In the genomic region with DNA sequence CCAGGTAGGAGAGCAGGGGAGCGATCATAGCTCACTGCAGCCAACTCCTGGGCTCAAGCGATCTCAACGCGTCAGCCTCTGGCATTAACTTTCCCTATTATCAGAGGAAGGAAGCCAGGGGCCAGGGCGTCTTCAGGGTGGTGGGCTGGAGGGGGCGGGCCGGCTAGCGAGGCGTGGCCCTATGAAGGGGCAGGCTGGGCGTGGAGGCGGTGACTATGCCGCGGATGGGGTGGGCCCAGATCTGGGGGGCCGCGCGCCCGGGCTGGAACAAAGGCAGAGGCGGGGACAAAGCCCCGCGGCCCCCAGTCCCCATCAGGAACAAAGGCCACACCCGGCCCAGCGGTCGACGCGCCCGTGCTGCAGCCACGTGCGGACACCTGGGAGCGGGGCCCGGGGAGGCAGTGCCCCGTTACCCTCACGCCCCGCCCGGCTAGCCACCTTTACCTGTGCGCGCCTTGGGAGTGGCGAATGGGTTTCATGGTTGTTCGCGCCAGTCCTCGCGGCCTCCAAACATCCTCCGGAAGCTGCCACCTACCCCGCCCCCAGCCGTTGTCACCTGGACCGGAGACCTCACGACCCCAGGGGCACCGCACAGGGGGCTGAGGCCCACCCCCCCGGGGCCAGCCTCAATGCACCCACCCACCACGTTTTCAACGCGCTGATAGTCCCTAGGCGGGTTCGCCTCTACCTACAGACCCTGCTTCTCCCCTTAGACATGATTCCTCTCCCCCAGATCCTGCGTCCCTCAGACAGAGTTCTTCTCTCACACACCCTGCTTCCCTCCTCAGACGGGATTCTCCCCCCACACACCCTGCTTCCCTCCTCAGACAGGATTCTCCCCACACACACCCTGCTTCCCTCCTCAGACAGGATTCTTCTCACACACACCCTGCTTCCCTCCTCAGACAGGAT, we compare ENCODE assay signal across 1 cellular context.
TF ChIP-seq lines count a peak whose summit lies in the region.

No MANE protein-coding gene starts in this region.

TF ChIP-seq in WTC11, 78 proteins besides CTCF, POLR2A, EP300 and RAD21 (continued from another document and continues in another):
- TF ChIP-seq, protein P1, sequence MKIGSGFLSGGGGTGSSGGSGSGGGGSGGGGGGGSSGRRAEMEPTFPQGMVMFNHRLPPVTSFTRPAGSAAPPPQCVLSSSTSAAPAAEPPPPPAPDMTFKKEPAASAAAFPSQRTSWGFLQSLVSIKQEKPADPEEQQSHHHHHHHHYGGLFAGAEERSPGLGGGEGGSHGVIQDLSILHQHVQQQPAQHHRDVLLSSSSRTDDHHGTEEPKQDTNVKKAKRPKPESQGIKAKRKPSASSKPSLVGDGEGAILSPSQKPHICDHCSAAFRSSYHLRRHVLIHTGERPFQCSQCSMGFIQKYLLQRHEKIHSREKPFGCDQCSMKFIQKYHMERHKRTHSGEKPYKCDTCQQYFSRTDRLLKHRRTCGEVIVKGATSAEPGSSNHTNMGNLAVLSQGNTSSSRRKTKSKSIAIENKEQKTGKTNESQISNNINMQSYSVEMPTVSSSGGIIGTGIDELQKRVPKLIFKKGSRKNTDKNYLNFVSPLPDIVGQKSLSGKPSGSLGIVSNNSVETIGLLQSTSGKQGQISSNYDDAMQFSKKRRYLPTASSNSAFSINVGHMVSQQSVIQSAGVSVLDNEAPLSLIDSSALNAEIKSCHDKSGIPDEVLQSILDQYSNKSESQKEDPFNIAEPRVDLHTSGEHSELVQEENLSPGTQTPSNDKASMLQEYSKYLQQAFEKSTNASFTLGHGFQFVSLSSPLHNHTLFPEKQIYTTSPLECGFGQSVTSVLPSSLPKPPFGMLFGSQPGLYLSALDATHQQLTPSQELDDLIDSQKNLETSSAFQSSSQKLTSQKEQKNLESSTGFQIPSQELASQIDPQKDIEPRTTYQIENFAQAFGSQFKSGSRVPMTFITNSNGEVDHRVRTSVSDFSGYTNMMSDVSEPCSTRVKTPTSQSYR (CRISPR knock-in tag; IDR thresholded peaks at IDR 0.05) = peak; percentile 86
- TF ChIP-seq FOXP1 (CRISPR knock-in tag; IDR thresholded peaks at IDR 0.05; ENCODE audit: borderline replicate concordance) (peak; percentile 72), EMX1 (CRISPR knock-in tag; IDR thresholded peaks at IDR 0.05) (no peak), SMAD3 (CRISPR knock-in tag; IDR thresholded peaks at IDR 0.05; ENCODE audit: borderline replicate concordance) (peak; percentile 70; the same call in 1 of the 2 replicates), FOXJ3 (CRISPR knock-in tag; IDR thresholded peaks at IDR 0.05; ENCODE audit: borderline replicate concordance) (no peak), FOXK1 (CRISPR knock-in tag; IDR thresholded peaks at IDR 0.05) (0 out of 2 replicates have a peak, but pooled peaks have one; percentile 38), TEAD1 (CRISPR knock-in tag; IDR thresholded peaks at IDR 0.05) (no peak), ZNF416 (CRISPR knock-in tag; IDR thresholded peaks at IDR 0.05) (0 out of 2 replicates have a peak, but pooled peaks have one; percentile 40), TP53 (CRISPR knock-in tag; IDR thresholded peaks at IDR 0.05) (peak; percentile 96), GABPB1 (CRISPR knock-in tag; IDR thresholded peaks at IDR 0.05) (no peak), NR1H2 (CRISPR knock-in tag; IDR thresholded peaks at IDR 0.05) (no peak), MYBL2 (CRISPR knock-in tag; IDR thresholded peaks at IDR 0.05) (peak; percentile 84), ZNF423 (CRISPR knock-in tag; IDR thresholded peaks at IDR 0.05) (peak; percentile 83), SOX15 (CRISPR knock-in tag; IDR thresholded peaks at IDR 0.05) (no peak), ZNF396 (CRISPR knock-in tag; IDR thresholded peaks at IDR 0.05; ENCODE audit: borderline replicate concordance) (no peak), KAT7 (CRISPR knock-in tag; IDR thresholded peaks at IDR 0.05; ENCODE audit: borderline replicate concordance) (0 out of 2 replicates have a peak, but pooled peaks have one; percentile 60), SP1 (CRISPR knock-in tag; conservative IDR thresholded peaks at IDR 0.05) (peak; percentile 90), RELA (CRISPR knock-in tag; IDR thresholded peaks at IDR 0.05; ENCODE audit: borderline replicate concordance) (no peak), JAZF1 (CRISPR knock-in tag; IDR thresholded peaks at IDR 0.05) (no peak), OVOL2 (CRISPR knock-in tag; IDR thresholded peaks at IDR 0.05; ENCODE audit: borderline replicate concordance) (no peak), JUN (CRISPR knock-in tag; IDR thresholded peaks at IDR 0.05) (peak; percentile 71; the same call in 1 of the 2 replicates), HMGA2 (CRISPR knock-in tag; IDR thresholded peaks at IDR 0.05) (no peak)
- TF ChIP-seq, protein P2, sequence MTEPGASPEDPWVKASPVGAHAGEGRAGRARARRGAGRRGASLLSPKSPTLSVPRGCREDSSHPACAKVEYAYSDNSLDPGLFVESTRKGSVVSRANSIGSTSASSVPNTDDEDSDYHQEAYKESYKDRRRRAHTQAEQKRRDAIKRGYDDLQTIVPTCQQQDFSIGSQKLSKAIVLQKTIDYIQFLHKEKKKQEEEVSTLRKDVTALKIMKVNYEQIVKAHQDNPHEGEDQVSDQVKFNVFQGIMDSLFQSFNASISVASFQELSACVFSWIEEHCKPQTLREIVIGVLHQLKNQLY (CRISPR knock-in tag; IDR thresholded peaks at IDR 0.05) = no peak
- TF ChIP-seq, protein P3, sequence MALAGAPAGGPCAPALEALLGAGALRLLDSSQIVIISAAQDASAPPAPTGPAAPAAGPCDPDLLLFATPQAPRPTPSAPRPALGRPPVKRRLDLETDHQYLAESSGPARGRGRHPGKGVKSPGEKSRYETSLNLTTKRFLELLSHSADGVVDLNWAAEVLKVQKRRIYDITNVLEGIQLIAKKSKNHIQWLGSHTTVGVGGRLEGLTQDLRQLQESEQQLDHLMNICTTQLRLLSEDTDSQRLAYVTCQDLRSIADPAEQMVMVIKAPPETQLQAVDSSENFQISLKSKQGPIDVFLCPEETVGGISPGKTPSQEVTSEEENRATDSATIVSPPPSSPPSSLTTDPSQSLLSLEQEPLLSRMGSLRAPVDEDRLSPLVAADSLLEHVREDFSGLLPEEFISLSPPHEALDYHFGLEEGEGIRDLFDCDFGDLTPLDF (CRISPR knock-in tag; IDR thresholded peaks at IDR 0.05) = peak; percentile 74; the same call in 1 of the 2 replicates
- TF ChIP-seq, protein P4, sequence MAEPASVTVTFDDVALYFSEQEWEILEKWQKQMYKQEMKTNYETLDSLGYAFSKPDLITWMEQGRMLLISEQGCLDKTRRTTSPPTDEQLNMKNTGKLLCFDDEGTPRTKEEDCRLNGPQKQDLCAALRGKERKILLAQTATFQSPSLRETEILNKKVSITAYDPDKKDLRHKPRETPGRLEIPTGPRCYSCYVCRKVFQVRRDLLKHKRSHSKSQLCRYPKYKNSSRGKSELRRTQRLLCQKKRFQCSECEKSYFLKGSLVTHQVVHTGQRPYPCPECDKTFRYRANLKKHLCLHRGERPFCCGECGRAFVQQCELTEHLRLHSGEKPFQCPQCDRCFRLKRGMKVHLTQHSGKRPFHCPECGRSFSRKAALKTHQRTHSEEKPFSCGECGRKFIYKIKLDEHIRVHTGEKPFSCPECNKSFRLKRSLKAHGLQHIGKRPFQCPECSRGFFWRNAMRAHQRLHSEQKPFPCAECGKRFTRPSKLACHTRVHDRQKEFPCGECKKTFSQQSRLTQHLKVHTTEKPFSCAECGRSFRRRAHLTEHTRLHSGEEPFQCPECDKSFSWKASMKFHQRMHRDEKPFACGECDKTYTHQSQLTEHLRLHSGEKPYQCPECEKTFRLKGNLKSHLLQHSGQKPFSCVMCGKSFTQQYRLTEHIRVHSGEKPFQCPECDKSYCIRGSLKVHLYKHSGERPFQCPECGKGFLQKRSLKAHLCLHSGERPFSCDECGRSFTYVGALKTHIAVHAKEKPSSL (CRISPR knock-in tag; conservative IDR thresholded peaks at IDR 0.05) = no peak
- TF ChIP-seq, protein P5, sequence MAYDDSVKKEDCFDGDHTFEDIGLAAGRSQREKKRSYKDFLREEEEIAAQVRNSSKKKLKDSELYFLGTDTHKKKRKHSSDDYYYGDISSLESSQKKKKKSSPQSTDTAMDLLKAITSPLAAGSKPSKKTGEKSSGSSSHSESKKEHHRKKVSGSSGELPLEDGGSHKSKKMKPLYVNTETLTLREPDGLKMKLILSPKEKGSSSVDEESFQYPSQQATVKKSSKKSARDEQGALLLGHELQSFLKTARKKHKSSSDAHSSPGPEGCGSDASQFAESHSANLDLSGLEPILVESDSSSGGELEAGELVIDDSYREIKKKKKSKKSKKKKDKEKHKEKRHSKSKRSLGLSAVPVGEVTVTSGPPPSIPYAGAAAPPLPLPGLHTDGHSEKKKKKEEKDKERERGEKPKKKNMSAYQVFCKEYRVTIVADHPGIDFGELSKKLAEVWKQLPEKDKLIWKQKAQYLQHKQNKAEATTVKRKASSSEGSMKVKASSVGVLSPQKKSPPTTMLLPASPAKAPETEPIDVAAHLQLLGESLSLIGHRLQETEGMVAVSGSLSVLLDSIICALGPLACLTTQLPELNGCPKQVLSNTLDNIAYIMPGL (CRISPR knock-in tag; IDR thresholded peaks at IDR 0.05) = 0 out of 2 replicates have a peak, but pooled peaks have one; percentile 47
- TF ChIP-seq, protein P6, sequence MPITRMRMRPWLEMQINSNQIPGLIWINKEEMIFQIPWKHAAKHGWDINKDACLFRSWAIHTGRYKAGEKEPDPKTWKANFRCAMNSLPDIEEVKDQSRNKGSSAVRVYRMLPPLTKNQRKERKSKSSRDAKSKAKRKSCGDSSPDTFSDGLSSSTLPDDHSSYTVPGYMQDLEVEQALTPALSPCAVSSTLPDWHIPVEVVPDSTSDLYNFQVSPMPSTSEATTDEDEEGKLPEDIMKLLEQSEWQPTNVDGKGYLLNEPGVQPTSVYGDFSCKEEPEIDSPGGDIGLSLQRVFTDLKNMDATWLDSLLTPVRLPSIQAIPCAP (CRISPR knock-in tag; IDR thresholded peaks at IDR 0.05) = 0 out of 2 replicates have a peak, but pooled peaks have one; percentile 76
- TF ChIP-seq, protein P7, sequence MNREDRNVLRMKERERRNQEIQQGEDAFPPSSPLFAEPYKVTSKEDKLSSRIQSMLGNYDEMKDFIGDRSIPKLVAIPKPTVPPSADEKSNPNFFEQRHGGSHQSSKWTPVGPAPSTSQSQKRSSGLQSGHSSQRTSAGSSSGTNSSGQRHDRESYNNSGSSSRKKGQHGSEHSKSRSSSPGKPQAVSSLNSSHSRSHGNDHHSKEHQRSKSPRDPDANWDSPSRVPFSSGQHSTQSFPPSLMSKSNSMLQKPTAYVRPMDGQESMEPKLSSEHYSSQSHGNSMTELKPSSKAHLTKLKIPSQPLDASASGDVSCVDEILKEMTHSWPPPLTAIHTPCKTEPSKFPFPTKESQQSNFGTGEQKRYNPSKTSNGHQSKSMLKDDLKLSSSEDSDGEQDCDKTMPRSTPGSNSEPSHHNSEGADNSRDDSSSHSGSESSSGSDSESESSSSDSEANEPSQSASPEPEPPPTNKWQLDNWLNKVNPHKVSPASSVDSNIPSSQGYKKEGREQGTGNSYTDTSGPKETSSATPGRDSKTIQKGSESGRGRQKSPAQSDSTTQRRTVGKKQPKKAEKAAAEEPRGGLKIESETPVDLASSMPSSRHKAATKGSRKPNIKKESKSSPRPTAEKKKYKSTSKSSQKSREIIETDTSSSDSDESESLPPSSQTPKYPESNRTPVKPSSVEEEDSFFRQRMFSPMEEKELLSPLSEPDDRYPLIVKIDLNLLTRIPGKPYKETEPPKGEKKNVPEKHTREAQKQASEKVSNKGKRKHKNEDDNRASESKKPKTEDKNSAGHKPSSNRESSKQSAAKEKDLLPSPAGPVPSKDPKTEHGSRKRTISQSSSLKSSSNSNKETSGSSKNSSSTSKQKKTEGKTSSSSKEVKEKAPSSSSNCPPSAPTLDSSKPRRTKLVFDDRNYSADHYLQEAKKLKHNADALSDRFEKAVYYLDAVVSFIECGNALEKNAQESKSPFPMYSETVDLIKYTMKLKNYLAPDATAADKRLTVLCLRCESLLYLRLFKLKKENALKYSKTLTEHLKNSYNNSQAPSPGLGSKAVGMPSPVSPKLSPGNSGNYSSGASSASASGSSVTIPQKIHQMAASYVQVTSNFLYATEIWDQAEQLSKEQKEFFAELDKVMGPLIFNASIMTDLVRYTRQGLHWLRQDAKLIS (CRISPR knock-in tag; IDR thresholded peaks at IDR 0.05; ENCODE audit: borderline replicate concordance) = peak; percentile 83; the same call in 1 of the 2 replicates
- TF ChIP-seq, protein P8, sequence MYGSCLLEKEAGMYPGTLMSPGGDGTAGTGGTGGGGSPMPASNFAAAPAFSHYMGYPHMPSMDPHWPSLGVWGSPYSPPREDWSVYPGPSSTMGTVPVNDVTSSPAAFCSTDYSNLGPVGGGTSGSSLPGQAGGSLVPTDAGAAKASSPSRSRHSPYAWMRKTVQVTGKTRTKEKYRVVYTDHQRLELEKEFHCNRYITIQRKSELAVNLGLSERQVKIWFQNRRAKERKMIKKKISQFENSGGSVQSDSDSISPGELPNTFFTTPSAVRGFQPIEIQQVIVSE (CRISPR knock-in tag; IDR thresholded peaks at IDR 0.05; ENCODE audit: borderline replicate concordance) = no peak
- TF ChIP-seq, protein P9, sequence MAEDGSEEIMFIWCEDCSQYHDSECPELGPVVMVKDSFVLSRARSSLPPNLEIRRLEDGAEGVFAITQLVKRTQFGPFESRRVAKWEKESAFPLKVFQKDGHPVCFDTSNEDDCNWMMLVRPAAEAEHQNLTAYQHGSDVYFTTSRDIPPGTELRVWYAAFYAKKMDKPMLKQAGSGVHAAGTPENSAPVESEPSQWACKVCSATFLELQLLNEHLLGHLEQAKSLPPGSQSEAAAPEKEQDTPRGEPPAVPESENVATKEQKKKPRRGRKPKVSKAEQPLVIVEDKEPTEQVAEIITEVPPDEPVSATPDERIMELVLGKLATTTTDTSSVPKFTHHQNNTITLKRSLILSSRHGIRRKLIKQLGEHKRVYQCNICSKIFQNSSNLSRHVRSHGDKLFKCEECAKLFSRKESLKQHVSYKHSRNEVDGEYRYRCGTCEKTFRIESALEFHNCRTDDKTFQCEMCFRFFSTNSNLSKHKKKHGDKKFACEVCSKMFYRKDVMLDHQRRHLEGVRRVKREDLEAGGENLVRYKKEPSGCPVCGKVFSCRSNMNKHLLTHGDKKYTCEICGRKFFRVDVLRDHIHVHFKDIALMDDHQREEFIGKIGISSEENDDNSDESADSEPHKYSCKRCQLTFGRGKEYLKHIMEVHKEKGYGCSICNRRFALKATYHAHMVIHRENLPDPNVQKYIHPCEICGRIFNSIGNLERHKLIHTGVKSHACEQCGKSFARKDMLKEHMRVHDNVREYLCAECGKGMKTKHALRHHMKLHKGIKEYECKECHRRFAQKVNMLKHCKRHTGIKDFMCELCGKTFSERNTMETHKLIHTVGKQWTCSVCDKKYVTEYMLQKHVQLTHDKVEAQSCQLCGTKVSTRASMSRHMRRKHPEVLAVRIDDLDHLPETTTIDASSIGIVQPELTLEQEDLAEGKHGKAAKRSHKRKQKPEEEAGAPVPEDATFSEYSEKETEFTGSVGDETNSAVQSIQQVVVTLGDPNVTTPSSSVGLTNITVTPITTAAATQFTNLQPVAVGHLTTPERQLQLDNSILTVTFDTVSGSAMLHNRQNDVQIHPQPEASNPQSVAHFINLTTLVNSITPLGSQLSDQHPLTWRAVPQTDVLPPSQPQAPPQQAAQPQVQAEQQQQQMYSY (CRISPR knock-in tag; IDR thresholded peaks at IDR 0.05) = 0 out of 2 replicates have a peak, but pooled peaks have one; percentile 38
- TF ChIP-seq, protein P10, sequence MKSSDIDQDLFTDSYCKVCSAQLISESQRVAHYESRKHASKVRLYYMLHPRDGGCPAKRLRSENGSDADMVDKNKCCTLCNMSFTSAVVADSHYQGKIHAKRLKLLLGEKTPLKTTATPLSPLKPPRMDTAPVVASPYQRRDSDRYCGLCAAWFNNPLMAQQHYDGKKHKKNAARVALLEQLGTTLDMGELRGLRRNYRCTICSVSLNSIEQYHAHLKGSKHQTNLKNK (CRISPR knock-in tag; IDR thresholded peaks at IDR 0.05) = no peak
